In genomic region chr1:172837816-172838680, GRCh38 we compare ENCODE assay signal across 12 cellular contexts.
DNase-seq lines count a peak whose midpoint lies in the region; ATAC-seq and TF ChIP-seq lines count a peak whose summit lies in the region.
"Had no signal": no experiment of that assay in that cellular context is flagged by ENCODE, and none has a peak within 500 bp of the region (broad histone marks: within the 10 kb centered on the region; RNA-seq: fewer than 3 reads in every experiment).

No MANE protein-coding gene starts in this region.

- no peak overlapping the region for H3K27ac ChIP-seq in CD8-positive, alpha-beta memory T cell (ENCODE audit: low read depth, low read length)
- H3K27ac ChIP-seq in gastroesophageal sphincter (no peak overlapping the region), ovary (no peak overlapping the region)

- peaks cover 0 to 5% of the 10 kb centered on the region in 2 donors for H3K27me3 Mint-ChIP-seq in CD8-positive, alpha-beta memory T cell
- no peaks in the 10 kb centered on the region for H3K27me3 Mint-ChIP-seq in HFFc6 (ENCODE audit: insufficient read depth)
- peaks cover 65% of the 10 kb centered on the region for H3K27me3 Mint-ChIP-seq in activated T-helper 1 cell treated with anti-CD3 and anti-CD28 coated beads, Interleukin-12 subunit alpha, Interleukin-12 subunit beta, Interleukin-2, Interleukin-4 antibody, amounts not matched to agents 30 ng/mL and 10 ng/mL and 1 ng/mL, durations not matched to agents 14 hours and 24 hours and 36 hours (ENCODE audit: insufficient read depth)

- H3K27me3 ChIP-seq in CD8-positive, alpha-beta memory T cell (ENCODE audit: insufficient read depth, low read length, poor library complexity, severe bottlenecking): no peaks in the 10 kb centered on the region
- H3K27me3 ChIP-seq in gastroesophageal sphincter (no peaks in the 10 kb centered on the region), ovary (no peaks in the 10 kb centered on the region)

- peak overlapping the region in 4 of 7 donors; percentile 7 to 52 (median 27) for H3K4me3 Mint-ChIP-seq in CD8-positive, alpha-beta memory T cell
- H3K4me3 Mint-ChIP-seq in HFFc6: no peak overlapping the region
- H3K4me3 Mint-ChIP-seq in activated T-helper 1 cell treated with anti-CD3 and anti-CD28 coated beads, Interleukin-12 subunit alpha, Interleukin-12 subunit beta, Interleukin-2, Interleukin-4 antibody, amounts not matched to agents 30 ng/mL and 10 ng/mL and 1 ng/mL, durations not matched to agents 14 hours and 24 hours and 36 hours: no peak overlapping the region
- H3K4me3 Mint-ChIP-seq: mesothelial cell of epicardium had no signal

- peak in 3 of 5 donors; percentile 59 to 78 (median 61) for DNase-seq in CD8-positive, alpha-beta memory T cell
- DNase-seq in HFFc6 (peak; percentile 19), iPS-NIHi11 (ENCODE audit: low spot score) (no peak), NCI-H2227 treated with DMSO at 0.1 percent for 48 hours (lab: John Stamatoyannopoulos, UW) (no peak), middle frontal gyrus (ENCODE audit: extremely low spot score, low spot score) (no peak), ovary (no peak)
- peak; percentile 29 for DNase-seq in activated T-helper 1 cell treated with anti-CD3 and anti-CD28 coated beads, Interleukin-12 subunit alpha, Interleukin-12 subunit beta, Interleukin-2, Interleukin-4 antibody, amounts not matched to agents 30 ng/mL and 10 ng/mL and 1 ng/mL, durations not matched to agents 14 hours and 24 hours and 36 hours (ENCODE audit: low spot score)
- DNase-seq: COR-L47, NCI-H345 had no signal

- H3K36me3 Mint-ChIP-seq in CD8-positive, alpha-beta memory T cell: no peaks in the 10 kb centered on the region
- H3K36me3 Mint-ChIP-seq in HFFc6 (ENCODE audit: low read depth): no peaks in the 10 kb centered on the region
- peaks cover 5% of the 10 kb centered on the region for H3K36me3 Mint-ChIP-seq in activated T-helper 1 cell treated with anti-CD3 and anti-CD28 coated beads, Interleukin-12 subunit alpha, Interleukin-12 subunit beta, Interleukin-2, Interleukin-4 antibody, amounts not matched to agents 30 ng/mL and 10 ng/mL and 1 ng/mL, durations not matched to agents 14 hours and 24 hours and 36 hours (ENCODE audit: low read depth)
- H3K36me3 Mint-ChIP-seq: mesothelial cell of epicardium had no signal

- H3K4me1 Mint-ChIP-seq in CD8-positive, alpha-beta memory T cell: peaks cover 13 to 38% (median 35%) of the 10 kb centered on the region in 3 donors
- H3K4me1 Mint-ChIP-seq in HFFc6 (ENCODE audit: low read depth): peaks cover 26% of the 10 kb centered on the region
- peaks cover 46% of the 10 kb centered on the region for H3K4me1 Mint-ChIP-seq in activated T-helper 1 cell treated with anti-CD3 and anti-CD28 coated beads, Interleukin-12 subunit alpha, Interleukin-12 subunit beta, Interleukin-2, Interleukin-4 antibody, amounts not matched to agents 30 ng/mL and 10 ng/mL and 1 ng/mL, durations not matched to agents 14 hours and 24 hours and 36 hours (ENCODE audit: low read depth)
- H3K4me1 Mint-ChIP-seq: mesothelial cell of epicardium had no signal

- H3K4me3 ChIP-seq in CD8-positive, alpha-beta memory T cell (ENCODE audit: low read length): no peak overlapping the region
- H3K4me3 ChIP-seq in gastroesophageal sphincter: no peak overlapping the region
- H3K4me3 ChIP-seq in ovary: no peak overlapping the region

- no peaks in the 10 kb centered on the region for H3K9me3 Mint-ChIP-seq in CD8-positive, alpha-beta memory T cell
- H3K9me3 Mint-ChIP-seq in HFFc6: no peaks in the 10 kb centered on the region
- H3K9me3 Mint-ChIP-seq in activated T-helper 1 cell treated with anti-CD3 and anti-CD28 coated beads, Interleukin-12 subunit alpha, Interleukin-12 subunit beta, Interleukin-2, Interleukin-4 antibody, amounts not matched to agents 30 ng/mL and 10 ng/mL and 1 ng/mL, durations not matched to agents 14 hours and 24 hours and 36 hours: no peaks in the 10 kb centered on the region
- H3K9me3 Mint-ChIP-seq: mesothelial cell of epicardium had no signal

- TF ChIP-seq EP300 in gastroesophageal sphincter (IDR thresholded peaks at IDR 0.05): no peak
- no peak for TF ChIP-seq EP300 in ovary (IDR thresholded peaks at IDR 0.05)

- H3K27ac Mint-ChIP-seq in CD8-positive, alpha-beta memory T cell: peak overlapping the region in 6 of 8 donors; percentile 7 to 84 (median 54)
- H3K27ac Mint-ChIP-seq in HFFc6: peak overlapping the region; percentile 29; the same call in 1 of the 2 replicates
- peak overlapping the region; percentile 26 for H3K27ac Mint-ChIP-seq in activated T-helper 1 cell treated with anti-CD3 and anti-CD28 coated beads, Interleukin-12 subunit alpha, Interleukin-12 subunit beta, Interleukin-2, Interleukin-4 antibody, amounts not matched to agents 30 ng/mL and 10 ng/mL and 1 ng/mL, durations not matched to agents 14 hours and 24 hours and 36 hours
- H3K27ac Mint-ChIP-seq: mesothelial cell of epicardium had no signal

- H3K36me3 ChIP-seq in CD8-positive, alpha-beta memory T cell (ENCODE audit: insufficient read depth, low read length): no peaks in the 10 kb centered on the region
- H3K36me3 ChIP-seq in gastroesophageal sphincter (no peaks in the 10 kb centered on the region), ovary (no peaks in the 10 kb centered on the region)

- H3K9me3 ChIP-seq in CD8-positive, alpha-beta memory T cell (ENCODE audit: low read length): no peaks in the 10 kb centered on the region
- H3K9me3 ChIP-seq in gastroesophageal sphincter (no peaks in the 10 kb centered on the region), ovary (no peaks in the 10 kb centered on the region)

- POLR2A ChIA-PET in CD8-positive, alpha-beta memory T cell (lab: Charles Lee): interaction anchor here (0.7 kb wide), 2 partner anchors 57 to 60 kb away, joined by 3 to 4 read pairs; no protein-coding TSS in a partner anchor

- intact Hi-C loops in activated T-helper 1 cell treated with anti-CD3 and anti-CD28 coated beads, Interleukin-12 subunit alpha, Interleukin-12 subunit beta, Interleukin-2, Interleukin-4 antibody, amounts not matched to agents 30 ng/mL and 10 ng/mL and 1 ng/mL, durations not matched to agents 14 hours and 24 hours and 36 hours (cut with micrococcal nuclease): loop anchor here (1.0 to 5.0 kb wide), 12 partner anchors 19 to 460 kb away; partner anchors contain the start of gene TNFSF4
- intact Hi-C loops in ovary (cut with DNase I): no loop called here

- peaks cover 15% of the 10 kb centered on the region for H3K4me1 ChIP-seq in CD8-positive, alpha-beta memory T cell (ENCODE audit: insufficient read depth, low read length)
- H3K4me1 ChIP-seq in gastroesophageal sphincter: peaks cover 0 to 2% (median 0%) of the 10 kb centered on the region in 3 donors
- no peaks in the 10 kb centered on the region for H3K4me1 ChIP-seq in ovary (ENCODE audit: insufficient read depth)

- CTCF ChIA-PET in CD8-positive, alpha-beta memory T cell (lab: Charles Lee): interaction anchor here (0.8 kb wide), 1 partner anchor 11 kb away, joined by 3 read pairs; no protein-coding TSS in a partner anchor

- WGBS in gastroesophageal sphincter (ENCODE audit: low coverage in 1 of 2), 2 donors: 77 to 85% methylated on average over 6 of the region's 6 CpGs
- WGBS in ovary, 3 donors: 81 to 85% (median 84%) methylated on average over 6 of the region's 6 CpGs

- TF ChIP-seq CTCF in HFFc6 (IDR thresholded peaks at IDR 0.05) (no peak), gastroesophageal sphincter (IDR thresholded peaks at IDR 0.05) (no peak), ovary (IDR thresholded peaks at IDR 0.05) (no peak)

- TF ChIP-seq POLR2A in gastroesophageal sphincter (IDR thresholded peaks at IDR 0.05): no peak
- TF ChIP-seq POLR2A in ovary (IDR thresholded peaks at IDR 0.05): no peak

- ATAC-seq in gastroesophageal sphincter: peak; percentile 48
- ATAC-seq: sciatic nerve had no signal

Comparison
In these comparisons a context has a peak if more than half of its experiments do, and no peak if none do; other contexts are left out.
1. DNase-seq: peak in CD8-positive, alpha-beta memory T cell (3 of 5), HFFc6 (single experiment) and activated T-helper 1 cell treated with anti-CD3 and anti-CD28 coated beads, Interleukin-12 subunit alpha, Interleukin-12 subunit beta, Interleukin-2, Interleukin-4 antibody, amounts not matched to agents 30 ng/mL and 10 ng/mL and 1 ng/mL, durations not matched to agents 14 hours and 24 hours and 36 hours (single experiment); none in iPS-NIHi11 (single experiment), NCI-H2227 treated with DMSO at 0.1 percent for 48 hours (single experiment), middle frontal gyrus (single experiment) and ovary (0 of 5).
2. H3K4me3 Mint-ChIP-seq: peak in CD8-positive, alpha-beta memory T cell (4 of 7); none in HFFc6 (single experiment) and activated T-helper 1 cell treated with anti-CD3 and anti-CD28 coated beads, Interleukin-12 subunit alpha, Interleukin-12 subunit beta, Interleukin-2, Interleukin-4 antibody, amounts not matched to agents 30 ng/mL and 10 ng/mL and 1 ng/mL, durations not matched to agents 14 hours and 24 hours and 36 hours (single experiment).
3. Peak in every context shown above with its lines, with median percentiles within 50 percentile points of each other: H3K27ac Mint-ChIP-seq.